Comparison of ENCODE assay signal across 13 cellular contexts in genomic region chr15:38050529-38050928, GRCh38.
DNase-seq lines count a peak whose midpoint lies in the region; ATAC-seq, FAIRE-seq and TF ChIP-seq lines count a peak whose summit lies in the region.
"Had no signal": no experiment of that assay in that cellular context is flagged by ENCODE, and none has a peak within 500 bp of the region (broad histone marks: within the 10 kb centered on the region; RNA-seq: fewer than 3 reads in every experiment).

No MANE protein-coding gene starts in this region.

- H3K27ac ChIP-seq in breast epithelium (no peak overlapping the region), HepG2 (ENCODE audit: extremely low read length, insufficient read depth, low read length) (no peak overlapping the region)
- H3K27ac ChIP-seq: neural progenitor cell, thyroid gland had no signal

- TF ChIP-seq EP300 in HepG2 (IDR thresholded peaks at IDR 0.05; ENCODE audit: low read depth in 2 of 2, low read length in 2 of 2) = no peak
- no peak for TF ChIP-seq EP300 in HepG2 (CRISPR knock-in tag; IDR thresholded peaks at IDR 0.05; ENCODE audit: borderline replicate concordance)

- H3K36me3 ChIP-seq in breast epithelium (no peaks in the 10 kb centered on the region), HepG2 (replicated peaks in 1 of 2; ENCODE audit: control insufficient read depth in 1 of 2, insufficient read depth in 2 of 2, low read length in 2 of 2) (no peaks in the 10 kb centered on the region)
- H3K36me3 ChIP-seq: neural progenitor cell, thyroid gland had no signal

- H3K9me3 Mint-ChIP-seq in MCF 10A (ENCODE audit: unreplicated experiment) = no peaks in the 10 kb centered on the region

- H3K4me3 ChIP-seq in breast epithelium = no peak overlapping the region
- H3K4me3 ChIP-seq in cardiac fibroblast (replicated peaks in 1 of 2; ENCODE audit: low read depth in 2 of 2, low read length in 2 of 2) = no peak overlapping the region
- H3K4me3 ChIP-seq in HepG2 (replicated peaks in 1 of 3; ENCODE audit: insufficient read depth in 1 of 3, low read depth in 2 of 3, low read length in 3 of 3) = no peak overlapping the region
- H3K4me3 ChIP-seq: neural progenitor cell, thyroid gland had no signal

- H3K36me3 Mint-ChIP-seq in MCF 10A (ENCODE audit: insufficient read depth, unreplicated experiment) = no peaks in the 10 kb centered on the region
- H3K36me3 Mint-ChIP-seq: neural progenitor cell had no signal

- POLR2A ChIA-PET in MCF 10A (lab: Yijun Ruan, JAX) (interaction anchor here (0.6 to 2.2 kb wide), 8 partner anchors 14 to 397 kb away, joined by 3 to 8 read pairs (median 6); partner anchors contain the start of gene SPRED1), HepG2 (lab: Yijun Ruan, JAX) (no interaction called here)

- no peak for FAIRE-seq in HepG2 (lab: Jason Lieb, UNC)
- FAIRE-seq: GM19239 had no signal

- no peak for TF ChIP-seq CTCF in MCF 10A (IDR thresholded peaks at IDR 0.05; ENCODE audit: unreplicated experiment)
- TF ChIP-seq CTCF in breast epithelium (IDR thresholded peaks at IDR 0.05) = no peak
- TF ChIP-seq CTCF in cardiac fibroblast (IDR thresholded peaks at IDR 0.05; ENCODE audit: low read depth, low read length) = no peak
- no peak for TF ChIP-seq CTCF in HepG2 (CRISPR knock-in tag; IDR thresholded peaks at IDR 0.05)

- H2AFZ ChIP-seq in HepG2 (ENCODE audit: low read length) = no peak overlapping the region
- H2AFZ ChIP-seq: neural progenitor cell had no signal

- no peak overlapping the region for H3K9ac ChIP-seq in HepG2 (ENCODE audit: insufficient read depth, low read depth, low read length)
- H3K9ac ChIP-seq: neural progenitor cell had no signal

- ATAC-seq in HepG2 = no peak; the same call in 2 of the 3 replicates

- no peaks in the 10 kb centered on the region for H3K9me3 ChIP-seq in breast epithelium
- H3K9me3 ChIP-seq in HepG2 (ENCODE audit: low read length) = no peaks in the 10 kb centered on the region
- H3K9me3 ChIP-seq: thyroid gland had no signal

- BruUV-seq in MCF 10A (replicated peaks; lab: Mats Ljungman, UMichigan) (no TSS peak), HepG2 (replicated peaks; lab: Mats Ljungman, UMichigan) (no TSS peak)

- H3K4me1 ChIP-seq in breast epithelium (no peaks in the 10 kb centered on the region), HepG2 (ENCODE audit: insufficient read depth, low read length) (no peaks in the 10 kb centered on the region)
- H3K4me1 ChIP-seq: neural progenitor cell, thyroid gland had no signal

- CTCF ChIA-PET in MCF 10A (lab: Yijun Ruan, JAX) (interaction anchor here (0.7 to 1.1 kb wide), 4 partner anchors 12 to 172 kb away, joined by 3 to 8 read pairs (median 3); no protein-coding TSS in a partner anchor), HepG2 (lab: Yijun Ruan, JAX; ENCODE audit: low intra/inter-chr PET ratio, low total read pairs) (no interaction called here)

- no peak overlapping the region for H3K4me3 Mint-ChIP-seq in MCF 10A (ENCODE audit: unreplicated experiment)
- H3K4me3 Mint-ChIP-seq: neural progenitor cell had no signal

- in situ Hi-C loops in HepG2 (cut with HindIII; ENCODE audit: extremely low pct_ligation_motif_present, low pct_unique_long_range_greater_than_20kb) (no loop called here), KBM-7 (cut with MboI; ENCODE audit: low pct_unique_long_range_greater_than_20kb, low sequenced_read_pairs) (no loop called here)

- TF ChIP-seq POLR2A in breast epithelium (IDR thresholded peaks at IDR 0.05) (no peak), HepG2 (IDR thresholded peaks at IDR 0.05; ENCODE audit: insufficient read depth in 1 of 2, low read depth in 2 of 2, low read length in 2 of 2) (no peak)

- no peaks in the 10 kb centered on the region for H3K79me2 ChIP-seq in HepG2 (ENCODE audit: insufficient read depth, low read length)

- no peak for TF ChIP-seq RAD21 in HepG2 (CRISPR knock-in tag; IDR thresholded peaks at IDR 0.05)

- peaks cover 16% of the 10 kb centered on the region for H3K4me1 Mint-ChIP-seq in MCF 10A (ENCODE audit: insufficient read depth, unreplicated experiment)

- H3K4me2 ChIP-seq in HepG2 (ENCODE audit: low read depth, low read length) = no peak overlapping the region
- H3K4me2 ChIP-seq: neural progenitor cell had no signal

- no peaks in the 10 kb centered on the region for H3K27me3 Mint-ChIP-seq in MCF 10A (ENCODE audit: insufficient read depth, unreplicated experiment)

- intact Hi-C loops in MCF 10A (cut with micrococcal nuclease) = no loop called here
- intact Hi-C loops in breast epithelium (cut with DNase I; ENCODE audit: low total_unique reads) = no loop called here
- intact Hi-C loops in HepG2 (cut with micrococcal nuclease; ENCODE audit: unreplicated experiment) = no loop called here

- no peak overlapping the region for H3K27ac Mint-ChIP-seq in MCF 10A (ENCODE audit: low read depth, unreplicated experiment)
- H3K27ac Mint-ChIP-seq: neural progenitor cell had no signal

- DNase-seq in MCF 10A (ENCODE audit: unreplicated experiment) = peak; percentile 78
- DNase-seq in breast epithelium (ENCODE audit: low spot score in 2 of 2) = no peak
- peak; percentile 63 to 92 for DNase-seq in cardiac fibroblast (ENCODE audit: low read depth in 2 of 2)
- no peak for DNase-seq in HepG2 (ENCODE audit: low spot score)
- peak; percentile 82 for DNase-seq in stromal cell of bone marrow (ENCODE audit: low read depth)
- no peak for DNase-seq in hippocampal formation (lab: John Stamatoyannopoulos, UW)
- no peak for DNase-seq in NCI-H446 (lab: John Stamatoyannopoulos, UW)
- no peak for DNase-seq in KBM-7
- DNase-seq: activated T-cell treated with anti-CD3 and anti-CD28 coated beads, Interleukin-2, amount 50 U/mL, for 1 hour; NCI-H1417; thyroid gland had no signal

- no peaks in the 10 kb centered on the region for H3K27me3 ChIP-seq in breast epithelium
- H3K27me3 ChIP-seq in HepG2 (ENCODE audit: control insufficient read depth in 1 of 2, insufficient read depth in 2 of 2, low read length in 2 of 2) = no peaks in the 10 kb centered on the region
- H3K27me3 ChIP-seq: neural progenitor cell, thyroid gland had no signal

- 0% methylated on average over 3 of the region's 3 CpGs for WGBS in HepG2 (ENCODE audit: low lambda C conversion rate)

- no peaks in the 10 kb centered on the region for H4K20me1 ChIP-seq in HepG2 (ENCODE audit: insufficient read depth, low read length)

TF ChIP-seq in HepG2, 621 proteins besides CTCF, POLR2A, EP300 and RAD21 (continues in another document):
- TF ChIP-seq REXO4 (CRISPR knock-in tag; IDR thresholded peaks at IDR 0.05; ENCODE audit: borderline replicate concordance) = no peak
- peak; percentile 98 for TF ChIP-seq MAFF (IDR thresholded peaks at IDR 0.05; ENCODE audit: low read depth, low read length)
- TF ChIP-seq CERS6 (CRISPR knock-in tag; IDR thresholded peaks at IDR 0.05) = no peak
- no peak for TF ChIP-seq ZNF263 (CRISPR knock-in tag; IDR thresholded peaks at IDR 0.05)
- TF ChIP-seq REL (CRISPR knock-in tag; conservative IDR thresholded peaks at IDR 0.05) = no peak
- TF ChIP-seq ADNP (CRISPR knock-in tag; IDR thresholded peaks at IDR 0.05) = no peak
- peak; percentile 51 for TF ChIP-seq BCL6 (CRISPR knock-in tag; IDR thresholded peaks at IDR 0.05)
- no peak for TF ChIP-seq SOX6 (IDR thresholded peaks at IDR 0.05)
- TF ChIP-seq SOX6 (CRISPR knock-in tag; IDR thresholded peaks at IDR 0.05) = 0 out of 2 replicates have a peak, but pooled peaks have one; percentile 13
- no peak for TF ChIP-seq HNRNPH1 (optimal IDR thresholded peaks at IDR 0.05; ENCODE audit: low read depth, low read length)
- no peak for TF ChIP-seq ZFP36L2 (CRISPR knock-in tag; IDR thresholded peaks at IDR 0.05)
- no peak for TF ChIP-seq ZBTB7A (CRISPR knock-in tag; IDR thresholded peaks at IDR 0.05)
- no peak for TF ChIP-seq MIXL1 (CRISPR knock-in tag; IDR thresholded peaks at IDR 0.05)
- peak; percentile 99 for TF ChIP-seq MAFK (conservative IDR thresholded peaks at IDR 0.05 in 1 of 2, IDR thresholded peaks at IDR 0.05 in 1 of 2; ENCODE audit: low read length in 2 of 2)
- no peak for TF ChIP-seq SKIL (CRISPR knock-in tag; IDR thresholded peaks at IDR 0.05; ENCODE audit: borderline replicate concordance)

Comparison
In these comparisons a context has a peak if more than half of its experiments do, and no peak if none do; other contexts are left out.
1. DNase-seq: peak in MCF 10A (single experiment), cardiac fibroblast (2 of 2) and stromal cell of bone marrow (single experiment); none in breast epithelium (0 of 2), HepG2 (single experiment), hippocampal formation (0 of 2), NCI-H446 (0 of 2) and KBM-7 (single experiment).